ENCODE assay signal across 16 cellular contexts in the genomic region with DNA sequence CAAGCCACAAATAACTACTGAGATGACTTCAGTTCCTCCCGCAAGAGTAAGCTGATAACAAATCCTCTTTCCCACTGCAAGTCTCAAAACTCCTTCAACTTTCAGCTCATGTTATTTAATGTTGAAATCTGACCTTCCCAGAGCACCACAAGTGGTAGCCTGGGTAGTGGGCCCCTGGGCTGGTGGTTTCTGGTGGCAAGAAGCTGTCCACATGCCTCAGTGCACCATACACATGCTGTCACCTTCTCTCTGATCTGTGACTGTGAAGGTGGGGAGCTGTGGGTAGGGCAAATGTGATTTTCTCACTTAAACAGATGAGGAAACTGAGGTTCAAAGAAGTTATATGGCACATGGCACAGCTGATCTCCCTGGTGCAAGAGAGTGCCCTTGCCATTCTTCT.
"Had no signal": no experiment of that assay in that cellular context is flagged by ENCODE, and none has a peak within 500 bp of the region (broad histone marks: within the 10 kb centered on the region; RNA-seq: fewer than 3 reads in every experiment).

No MANE protein-coding gene starts in this region.

- H3K4me3 Mint-ChIP-seq: dendritic cell treated with granulocyte-macrophage colony-stimulating factor and Interleukin-4, amounts not matched to agents 40 ng/mL and 50 ng/mL, for 4 days; effector memory CD8-positive, alpha-beta T cell had no signal

- H3K9me3 ChIP-seq: gastrocnemius medialis, sigmoid colon had no signal

- H3K9me3 Mint-ChIP-seq: effector memory CD8-positive, alpha-beta T cell; naive thymus-derived CD8-positive, alpha-beta T cell had no signal

- H3K4me3 ChIP-seq: esophagus muscularis mucosa, gastrocnemius medialis, heart right ventricle, sigmoid colon, skin epidermis, tibial nerve had no signal

- H3K27me3 ChIP-seq: esophagus muscularis mucosa, gastrocnemius medialis, heart right ventricle, sigmoid colon, tibial nerve had no signal

- H3K27me3 Mint-ChIP-seq: dendritic cell treated with granulocyte-macrophage colony-stimulating factor and Interleukin-4, amounts not matched to agents 40 ng/mL and 50 ng/mL, for 4 days; effector memory CD8-positive, alpha-beta T cell; naive thymus-derived CD8-positive, alpha-beta T cell had no signal

- DNase-seq: effector memory CD8-positive, alpha-beta T cell; gastrocnemius medialis; heart right ventricle; hypothalamus; kidney glomerular epithelial cell; mammary epithelial cell; naive thymus-derived CD8-positive, alpha-beta T cell; posterior cingulate gyrus; sigmoid colon; stimulated activated CD4-positive, alpha-beta T cell treated with anti-CD3 and anti-CD28 coated beads, Interleukin-2, amount 100 ng/mL, for 24 hours; stimulated activated naive CD4-positive, alpha-beta T cell treated with Interleukin-2 at 50 U/mL for 16 hours had no signal

- H3K27ac Mint-ChIP-seq: dendritic cell treated with granulocyte-macrophage colony-stimulating factor and Interleukin-4, amounts not matched to agents 40 ng/mL and 50 ng/mL, for 4 days; effector memory CD8-positive, alpha-beta T cell; naive thymus-derived CD8-positive, alpha-beta T cell had no signal

- H3K4me1 Mint-ChIP-seq: naive thymus-derived CD8-positive, alpha-beta T cell had no signal

- ATAC-seq: effector memory CD8-positive, alpha-beta T cell; gastrocnemius medialis; heart right ventricle; naive thymus-derived CD8-positive, alpha-beta T cell had no signal

- H3K27ac ChIP-seq: epithelial cell of prostate, esophagus muscularis mucosa, gastrocnemius medialis, sigmoid colon, skin epidermis, tibial nerve had no signal

- H3K4me1 ChIP-seq: sigmoid colon, tibial nerve had no signal
